Comparison of ENCODE assay signal across 9 cellular contexts in genomic region chr16:4801051-4801961, GRCh38. TPM values are rescaled to one million over a fixed set of nuclear protein-coding genes. Genes with fewer than 3 reads are reported as not detected.
A peak's percentile ranks its signal among the peaks of the same experiment; 100 is the strongest.
DNase-seq lines count a peak whose midpoint lies in the region; ATAC-seq and TF ChIP-seq lines count a peak whose summit lies in the region.
"Had no signal": no experiment of that assay in that cellular context is flagged by ENCODE, and none has a peak within 500 bp of the region (broad histone marks: within the 10 kb centered on the region; RNA-seq: fewer than 3 reads in every experiment).

No MANE protein-coding gene starts in this region.

- peak overlapping the region; percentile 81 for H3K4me2 ChIP-seq in GM23338

- H3K9me3 Mint-ChIP-seq in GM23338: no peaks in the 10 kb centered on the region
- H3K9me3 Mint-ChIP-seq in activated naive CD4-positive, alpha-beta T cell treated with anti-CD3 and anti-CD28 coated beads, Interleukin-2, amount 50 U/mL, for 72 hours: no peaks in the 10 kb centered on the region

- no peaks in the 10 kb centered on the region for H3K9me2 ChIP-seq in GM23338 (ENCODE audit: insufficient read depth)

- H3K36me3 Mint-ChIP-seq in GM23338 (ENCODE audit: low read depth): peaks cover 20% of the 10 kb centered on the region
- no peaks in the 10 kb centered on the region for H3K36me3 Mint-ChIP-seq in activated naive CD4-positive, alpha-beta T cell treated with anti-CD3 and anti-CD28 coated beads, Interleukin-2, amount 50 U/mL, for 72 hours

- no peaks in the 10 kb centered on the region for H3K79me2 ChIP-seq in GM23338 (replicated peaks; ENCODE audit: insufficient read depth)

- in situ Hi-C loops in ACHN (cut with HindIII; ENCODE audit: low pct_ligation_motif_present, low pct_unique_long_range_greater_than_20kb, low sequenced_read_pairs): no loop called here

- H3K4me1 Mint-ChIP-seq in GM23338: peaks cover 26% of the 10 kb centered on the region

- H3K27ac Mint-ChIP-seq in GM23338: no peak overlapping the region
- peak overlapping the region in 1 of 2 donors; percentile 59 for H3K27ac Mint-ChIP-seq in activated naive CD4-positive, alpha-beta T cell treated with anti-CD3 and anti-CD28 coated beads, Interleukin-2, amount 50 U/mL, for 72 hours

- H2AFZ ChIP-seq in GM23338: peak overlapping the region; percentile 90

- no peaks in the 10 kb centered on the region for H3K27me3 ChIP-seq in GM23338 (ENCODE audit: insufficient read depth)

- H3F3A ChIP-seq in GM23338 (replicated peaks; ENCODE audit: low read depth): peaks cover 18% of the 10 kb centered on the region; the same call in 1 of the 2 replicates

- TF ChIP-seq CTCF in GM23338 (conservative IDR thresholded peaks at IDR 0.05; ENCODE audit: low read depth in 2 of 2) (no peak), VCaP (conservative IDR thresholded peaks at IDR 0.05) (no peak), foreskin fibroblast (IDR thresholded peaks at IDR 0.05; ENCODE audit: low read depth, low read length) (no peak)

- peaks cover 3% of the 10 kb centered on the region; the same call in 1 of the 2 replicates for H3K36me3 ChIP-seq in GM23338 (ENCODE audit: insufficient read depth)

- H3K27me3 Mint-ChIP-seq in GM23338 (ENCODE audit: insufficient read depth, low read depth, poor library complexity): peaks cover 12% of the 10 kb centered on the region

- peaks cover 28% of the 10 kb centered on the region; the same call in 1 of the 2 replicates for H3K4me1 ChIP-seq in GM23338 (ENCODE audit: insufficient read depth)

- H3K27ac ChIP-seq in GM23338 (ENCODE audit: low read depth): 0 out of 2 replicates have a peak overlapping the region, but pooled peaks have one; percentile 66
- peak overlapping the region; percentile 81 for H3K27ac ChIP-seq in VCaP

- peak overlapping the region; percentile 78 for H3K4me3 Mint-ChIP-seq in GM23338

- H3K4me3 ChIP-seq in GM23338 (peak overlapping the region; percentile 57), foreskin fibroblast (ENCODE audit: low read depth in 1 of 2, low read length in 2 of 2) (peak overlapping the region; percentile 71 to 75), skeletal muscle cell (ENCODE audit: low read depth, low read length) (peak overlapping the region; percentile 72)

- DNase-seq in GM23338 (ENCODE audit: low spot score) (peak; percentile 27), foreskin fibroblast (no peak), skeletal muscle cell (ENCODE audit: low read depth) (no peak), ACHN (no peak), HCEC 1CT (no peak)
- no peak for DNase-seq in stimulated activated CD4-positive, alpha-beta T cell treated with anti-CD3 and anti-CD28 coated beads, Interleukin-4, amount 100 ng/mL, for 4 hours
- DNase-seq in activated naive CD4-positive, alpha-beta T cell treated with anti-CD3 and anti-CD28 coated beads, Interleukin-2, amount 50 U/mL, for 72 hours (ENCODE audit: low spot score in 2 of 2): no peak

- ATAC-seq in GM23338: peak; percentile 4
- no peak for ATAC-seq in activated naive CD4-positive, alpha-beta T cell treated with anti-CD3 and anti-CD28 coated beads, Interleukin-2, amount 50 U/mL, for 72 hours

- H4K20me1 ChIP-seq in GM23338 (replicated peaks; ENCODE audit: insufficient read depth): no peaks in the 10 kb centered on the region

TF ChIP-seq in GM23338, 12 proteins besides CTCF, POLR2A, EP300 and RAD21 (continues in another document):
- TF ChIP-seq POLR2AphosphoS5 (IDR thresholded peaks at IDR 0.05; ENCODE audit: low read depth) (no peak), CREB1 (CRISPR knock-in tag; IDR thresholded peaks at IDR 0.05; ENCODE audit: low read depth) (no peak), EZH2 (IDR thresholded peaks at IDR 0.05; ENCODE audit: low read depth, unreplicated experiment) (no peak), EZH2phosphoT487 (IDR thresholded peaks at IDR 0.05; ENCODE audit: unreplicated experiment) (no peak), REST (IDR thresholded peaks at IDR 0.05; ENCODE audit: unreplicated experiment) (no peak), ZNF331 (CRISPR knock-in tag; IDR thresholded peaks at IDR 0.05; ENCODE audit: low read depth) (no peak)

RNA-seq across cellular contexts. Expression of gene ROGDI, which starts 1.1 kb away (rescaled TPM):
- 23.3 and 38.8 TPM in 2 replicates for total RNA-seq in GM23338 (2014; rRNA removed; shearing (Covaris generic))
- 30.3 and 31.9 TPM in 2 replicates for polyA plus RNA-seq in GM23338 (2016; fragmentation: Nextera tagmentation; extraction: Ambion mirVana)
- total RNA-seq in activated naive CD4-positive, alpha-beta T cell treated with anti-CD3 and anti-CD28 coated beads, Interleukin-2, amount 50 U/mL, for 72 hours: 10 to 100 TPM in 1 of 2 donors, 1 to 10 TPM in 1; 4.6 to 18.6 TPM

RNA-seq across cellular contexts. Expression of gene SMIM22, which starts 6.1 kb away (rescaled TPM):
- not detected in 2 replicates for total RNA-seq in GM23338 (2014; rRNA removed; shearing (Covaris generic))
- 1.3 and 1.4 TPM in 2 replicates for polyA plus RNA-seq in GM23338 (2016; fragmentation: Nextera tagmentation; extraction: Ambion mirVana)
- total RNA-seq in activated naive CD4-positive, alpha-beta T cell treated with anti-CD3 and anti-CD28 coated beads, Interleukin-2, amount 50 U/mL, for 72 hours: not detected
- total RNA-seq: HT1080 had no signal

RNA-seq across cellular contexts. Expression of gene SEPTIN12, which starts 13.2 kb away (rescaled TPM):
- total RNA-seq in GM23338 (2014; rRNA removed; shearing (Covaris generic)): not detected in 2 replicates
- polyA plus RNA-seq in GM23338 (2016; fragmentation: Nextera tagmentation; extraction: Ambion mirVana): not detected in 2 replicates
- total RNA-seq in activated naive CD4-positive, alpha-beta T cell treated with anti-CD3 and anti-CD28 coated beads, Interleukin-2, amount 50 U/mL, for 72 hours: not detected
- total RNA-seq: HT1080 had no signal

RNA-seq across cellular contexts. Expression of gene ZNF500, which starts 34.3 kb away (rescaled TPM):
- total RNA-seq in GM23338 (2014; rRNA removed; shearing (Covaris generic)): 12.1 and 15.3 TPM in 2 replicates
- polyA plus RNA-seq in GM23338 (2016; fragmentation: Nextera tagmentation; extraction: Ambion mirVana): 5.3 and 5.8 TPM in 2 replicates
- 10 to 100 TPM; 10.2 to 12.2 TPM for total RNA-seq in activated naive CD4-positive, alpha-beta T cell treated with anti-CD3 and anti-CD28 coated beads, Interleukin-2, amount 50 U/mL, for 72 hours

RNA-seq across cellular contexts. Expression of gene GLYR1, which starts 45.8 kb away (rescaled TPM):
- total RNA-seq in GM23338 (2014; rRNA removed; shearing (Covaris generic)): 90.5 and 105 TPM in 2 replicates
- 55.1 and 59.9 TPM in 2 replicates for polyA plus RNA-seq in GM23338 (2016; fragmentation: Nextera tagmentation; extraction: Ambion mirVana)
- total RNA-seq in activated naive CD4-positive, alpha-beta T cell treated with anti-CD3 and anti-CD28 coated beads, Interleukin-2, amount 50 U/mL, for 72 hours: 10 to 100 TPM; 70.3 to 80.9 TPM
